Comparison of ENCODE assay signal across 1 cellular context in genomic region chr10:6267941-6268340, GRCh38.
TF ChIP-seq lines count a peak whose summit lies in the region.

No MANE protein-coding gene starts in this region.

TF ChIP-seq in GM12878, 131 proteins besides CTCF, POLR2A, EP300 and RAD21:
- TF ChIP-seq ZNF384 (IDR thresholded peaks at IDR 0.05; ENCODE audit: borderline replicate concordance, low read depth, low read length) (no peak), CBX3 (IDR thresholded peaks at IDR 0.05; ENCODE audit: borderline replicate concordance, low read depth) (no peak), RAD51 (IDR thresholded peaks at IDR 0.05) (no peak)
